ENCODE assay signal across 8 cellular contexts in genomic region chr13:46552888-46553520, GRCh38. TPM values are rescaled to one million over a fixed set of nuclear protein-coding genes. Genes with fewer than 3 reads are reported as not detected.
DNase-seq lines count a peak whose midpoint lies in the region; ATAC-seq and TF ChIP-seq lines count a peak whose summit lies in the region.

Gene LRCH1, plus strand, starts transcription at chr13:46553170. Its CDS starts 227 bp downstream, at chr13:46553397.

- H3K27me3 ChIP-seq in left lung = no peaks in the 10 kb centered on the region

- no peaks in the 10 kb centered on the region for H3K9me3 ChIP-seq in left lung

- H3K27ac ChIP-seq in left lung = peak within 1 kb of the TSS; percentile 86 to 92

- TF ChIP-seq CTCF in AG09309 (IDR thresholded peaks at IDR 0.05; ENCODE audit: control insufficient read depth, insufficient read depth, low read depth, low read length, missing control alignments) (no peak), left lung (IDR thresholded peaks at IDR 0.05) (no peak)

- ATAC-seq in HG03442 (IDR thresholded peaks at IDR 0.05; ENCODE audit: unreplicated experiment) = peak; percentile 66
- ATAC-seq in left lung = peak; percentile 91

- H3K36me3 ChIP-seq in left lung = no peaks in the 10 kb centered on the region

- intact Hi-C loops in left lung (cut with DNase I) = no loop called here

- H3K4me1 ChIP-seq in left lung = peaks cover 9 to 37% of the 10 kb centered on the region in 2 donors

- DNase-seq in AG09309 (ENCODE audit: low read depth) (no peak), GM19238 (ENCODE audit: insufficient read length, low spot score) (peak; percentile 83), NCI-H774 (lab: John Stamatoyannopoulos, UW) (peak; percentile 49), dedifferentiated amniotic fluid mesenchymal stem cell (ENCODE audit: extremely low spot score) (peak; percentile 73), left lung (peak; percentile 94 to 98)
- peak; percentile 62 to 76 for DNase-seq in activated CD4-positive, alpha-beta T cell treated with anti-CD3 and anti-CD28 coated beads, Interleukin-2, amount 50 U/mL, for 24 hours (ENCODE audit: low read depth in 1 of 2, low spot score in 1 of 2)
- DNase-seq in stimulated activated CD4-positive, alpha-beta T cell treated with anti-CD3 and anti-CD28 coated beads, Interleukin-2, amount 100 ng/mL, for 48 hours = peak; percentile 73 to 77

- peak within 1 kb of the TSS; percentile 89 for H3K4me3 ChIP-seq in AG09309 (ENCODE audit: control insufficient read depth, low read depth, low read length)
- H3K4me3 ChIP-seq in left lung = peak within 1 kb of the TSS; percentile 96 to 97

RNA-seq across cellular contexts. Expression of gene LRCH1, which starts in this region (rescaled TPM):
- total RNA-seq in left lung = 10 to 100 TPM; 16.1 to 17.7 TPM
